Comparison of ENCODE assay signal across 7 cellular contexts in genomic region chrX:129982300-129983246, GRCh38. TPM values are rescaled to one million over a fixed set of nuclear protein-coding genes. Genes with fewer than 3 reads are reported as not detected.
DNase-seq lines count a peak whose midpoint lies in the region; ATAC-seq, FAIRE-seq and TF ChIP-seq lines count a peak whose summit lies in the region.

Gene BCORL1, plus strand, starts transcription at chrX:129982635. Its CDS starts 22,597 bp downstream, at chrX:130005232.

- H3K27me3 Mint-ChIP-seq in astrocyte (ENCODE audit: low read depth, unreplicated experiment) = no peaks in the 10 kb centered on the region

- no peaks in the 10 kb centered on the region for H3K9me3 ChIP-seq in astrocyte (ENCODE audit: insufficient read depth, low read depth, low read length)

- H4K20me1 ChIP-seq in astrocyte (ENCODE audit: insufficient read depth, low read length) = peaks cover 6% of the 10 kb centered on the region

- H3K4me3 ChIP-seq in astrocyte (ENCODE audit: insufficient read depth, low read depth, low read length) = peak within 1 kb of the TSS; percentile 57

- H2AFZ ChIP-seq in astrocyte (ENCODE audit: low read depth, low read length) = peak within 1 kb of the TSS; percentile 52

- H3K36me3 ChIP-seq in astrocyte (ENCODE audit: insufficient read depth, low read length) = no peaks in the 10 kb centered on the region

- no peaks in the 10 kb centered on the region for H3K9me3 Mint-ChIP-seq in astrocyte (ENCODE audit: unreplicated experiment)

- H3K79me2 ChIP-seq in astrocyte (ENCODE audit: insufficient read depth, low read length) = no peaks in the 10 kb centered on the region

- H3K4me3 Mint-ChIP-seq in astrocyte (ENCODE audit: unreplicated experiment) = peak within 1 kb of the TSS; percentile 80

- FAIRE-seq in astrocyte (lab: Jason Lieb, UNC) = no peak

- peaks cover 3% of the 10 kb centered on the region for H3K4me1 Mint-ChIP-seq in astrocyte (ENCODE audit: low read depth, unreplicated experiment)

- H3K27ac ChIP-seq in astrocyte (ENCODE audit: low read depth, low read length) = no peak within 1 kb of the TSS

- H3K4me1 ChIP-seq in astrocyte (ENCODE audit: insufficient read depth, low read length) = peaks cover 5% of the 10 kb centered on the region

- H3K27me3 ChIP-seq in astrocyte (ENCODE audit: insufficient read depth, low read length) = no peaks in the 10 kb centered on the region

- TF ChIP-seq CTCF in astrocyte (IDR thresholded peaks at IDR 0.05; ENCODE audit: insufficient read depth, low read depth, low read length) = no peak

- H3K9ac ChIP-seq in astrocyte (ENCODE audit: low read length) = peak within 1 kb of the TSS; percentile 46

- no peak within 1 kb of the TSS for H3K27ac Mint-ChIP-seq in astrocyte (ENCODE audit: unreplicated experiment)

- ATAC-seq in GM18511 (IDR thresholded peaks at IDR 0.05; ENCODE audit: unreplicated experiment) (peak; percentile 88), HG02973 (IDR thresholded peaks at IDR 0.05; ENCODE audit: unreplicated experiment) (peak; percentile 87)

- DNase-seq in NCI-H187 treated with DMSO at 0.1 percent for 48 hours (lab: John Stamatoyannopoulos, UW) (peak; percentile 88), T-helper 2 cell (peak; percentile 68 to 97 (median 83)), astrocyte (ENCODE audit: low read depth) (peak; percentile 88), hepatic stellate cell (ENCODE audit: low spot score) (peak; percentile 94), retina (peak; percentile 93)

- no peaks in the 10 kb centered on the region for H3K36me3 Mint-ChIP-seq in astrocyte (ENCODE audit: low read depth, unreplicated experiment)

- H3K4me2 ChIP-seq in astrocyte (ENCODE audit: low read length) = no peak within 1 kb of the TSS

RNA-seq across cellular contexts. Expression of gene BCORL1, which starts in this region (rescaled TPM):
- total RNA-seq in astrocyte = 20.0 and 22.3 TPM in 2 replicates
